Comparison of ENCODE assay signal across 1 cellular context in genomic region chr17:27449541-27449940, GRCh38.
TF ChIP-seq lines count a peak whose summit lies in the region.

No MANE protein-coding gene starts in this region.

TF ChIP-seq in HepG2, 621 proteins besides CTCF, POLR2A, EP300 and RAD21:
- TF ChIP-seq STAG1 (CRISPR knock-in tag; IDR thresholded peaks at IDR 0.05) (peak; percentile 35; the same call in 1 of the 2 replicates), KIAA2018 (CRISPR knock-in tag; IDR thresholded peaks at IDR 0.05; ENCODE audit: borderline replicate concordance) (no peak)
TF ChIP-seq in HepG2: peak in this region for 1.
